ENCODE assay signal across 14 cellular contexts in the genomic region with DNA sequence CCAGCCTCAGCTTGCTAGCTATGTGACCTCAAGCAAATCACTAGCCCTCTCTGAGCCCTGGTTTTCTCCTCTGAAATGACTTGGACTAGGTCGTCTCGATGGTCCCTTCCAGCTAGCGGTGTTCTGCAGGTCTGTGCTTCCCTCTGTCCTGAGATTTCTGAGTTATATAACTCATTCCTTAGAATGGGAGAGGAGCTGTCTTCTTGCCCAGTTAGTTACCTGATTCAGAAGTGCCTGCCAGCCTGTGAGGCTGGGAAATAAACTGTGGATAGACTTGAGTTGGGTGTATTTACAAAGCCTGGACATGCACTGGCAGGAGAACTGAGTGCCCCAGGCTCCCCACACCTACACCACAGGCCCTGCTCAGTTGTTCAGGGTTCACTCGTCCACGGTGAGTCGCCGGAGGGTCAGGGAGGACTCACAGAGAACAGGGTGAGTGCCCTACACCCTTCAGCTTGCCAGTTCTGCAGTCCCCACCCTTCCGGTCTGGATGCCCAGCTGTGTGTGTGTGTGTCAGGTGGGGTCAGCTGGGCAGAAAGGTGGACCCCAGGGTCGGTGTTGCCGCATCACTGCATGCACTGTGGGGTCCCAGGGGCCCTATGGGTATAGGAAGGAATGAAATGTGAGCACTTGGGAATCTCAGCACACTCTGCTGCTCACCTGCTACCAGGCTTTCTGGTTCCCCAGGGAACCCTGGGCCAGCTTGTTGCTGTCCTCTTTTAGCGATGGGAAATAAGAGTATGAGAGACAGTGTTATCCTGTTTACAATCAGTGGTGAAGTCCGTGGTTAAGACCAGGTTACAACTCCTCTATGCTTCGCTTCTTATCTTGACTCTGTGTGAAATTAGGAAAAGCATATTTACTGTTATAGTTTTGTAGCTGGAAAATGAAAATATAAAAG.
DNase-seq lines count a peak whose midpoint lies in the region; ATAC-seq, FAIRE-seq and TF ChIP-seq lines count a peak whose summit lies in the region.
"Had no signal": no experiment of that assay in that cellular context is flagged by ENCODE, and none has a peak within 500 bp of the region (broad histone marks: within the 10 kb centered on the region; RNA-seq: fewer than 3 reads in every experiment).

No MANE protein-coding gene starts in this region.

- H3K4me1 ChIP-seq in PC-3 (ENCODE audit: insufficient read depth, low read length) (peaks cover 20% of the 10 kb centered on the region), gastrocnemius medialis (peaks cover 31 to 45% of the 10 kb centered on the region in 2 donors)

- H3K9me3 ChIP-seq in PC-3 (ENCODE audit: low read length) (no peaks in the 10 kb centered on the region), gastrocnemius medialis (no peaks in the 10 kb centered on the region)
- H3K9me3 ChIP-seq: testis had no signal

- H3K27me3 ChIP-seq in PC-3 (ENCODE audit: low read length): no peaks in the 10 kb centered on the region
- no peaks in the 10 kb centered on the region for H3K27me3 ChIP-seq in gastrocnemius medialis
- H3K27me3 ChIP-seq: testis had no signal

- H3K79me2 ChIP-seq in PC-3 (ENCODE audit: low read length): no peaks in the 10 kb centered on the region

- TF ChIP-seq POLR2A in H54 (IDR thresholded peaks at IDR 0.05; ENCODE audit: low read depth, low read length): no peak
- TF ChIP-seq POLR2A in gastrocnemius medialis (IDR thresholded peaks at IDR 0.05): no peak

- H3K4me3 ChIP-seq in PC-3 (ENCODE audit: low read length) (no peak overlapping the region), gastrocnemius medialis (no peak overlapping the region)
- H3K4me3 ChIP-seq: skin epidermis, testis had no signal

- peak; percentile 40 for DNase-seq in H54 (ENCODE audit: insufficient read length, low spot score)
- peak; percentile 54 for DNase-seq in PC-3
- peak; percentile 31 for DNase-seq in glomerular visceral epithelial cell (ENCODE audit: extremely low spot score)
- peak in 1 of 2 donors; percentile 45 for DNase-seq in gastrocnemius medialis
- DNase-seq in GOT3 (lab: John Stamatoyannopoulos, UW): no peak
- DNase-seq in NCI-H345 (lab: John Stamatoyannopoulos, UW): no peak
- DNase-seq in AG08395 (ENCODE audit: low spot score): no peak
- DNase-seq: activated T-cell treated with anti-CD3 and anti-CD28 coated beads, Interleukin-2, amount 50 U/mL, for 1 hour; CD8-positive, alpha-beta T cell; dermis blood vessel endothelial cell; MM.1S; testis had no signal

- no peaks in the 10 kb centered on the region for H4K20me1 ChIP-seq in PC-3 (ENCODE audit: low read length)

- no peak overlapping the region for H3K27ac ChIP-seq in PC-3 (ENCODE audit: low read length)
- peak overlapping the region; percentile 6 to 67 (median 55) for H3K27ac ChIP-seq in gastrocnemius medialis
- H3K27ac ChIP-seq: skin epidermis, testis had no signal

- H2AFZ ChIP-seq in PC-3 (ENCODE audit: low read length): no peak overlapping the region

- no peak for FAIRE-seq in H54 (lab: Jason Lieb, UNC)

- POLR2A ChIA-PET in PC-3 (lab: Charles Lee; ENCODE audit: unreplicated experiment): no interaction called here

- no peaks in the 10 kb centered on the region for H3F3A ChIP-seq in PC-3 (ENCODE audit: low read length, unreplicated experiment)

- in situ Hi-C loops in gastrocnemius medialis (cut with MboI; ENCODE audit: low sequenced_read_pairs in 4 of 4): no loop called here

- no peak overlapping the region for H3K4me2 ChIP-seq in PC-3 (ENCODE audit: low read length)

- ATAC-seq in PC-3: peak; percentile 93
- peak; percentile 44 to 68 for ATAC-seq in gastrocnemius medialis
- no peak for ATAC-seq in HG02884 (IDR thresholded peaks at IDR 0.05; ENCODE audit: unreplicated experiment)
- ATAC-seq: CD8-positive, alpha-beta T cell had no signal

- no peak overlapping the region for H3K9ac ChIP-seq in PC-3 (ENCODE audit: low read length)

- CTCF ChIA-PET in PC-3 (lab: Charles Lee): no interaction called here

- no peaks in the 10 kb centered on the region for H3K9me2 ChIP-seq in PC-3 (replicated peaks; ENCODE audit: low read length)

- H3K36me3 ChIP-seq in PC-3 (ENCODE audit: low read depth, low read length) (no peaks in the 10 kb centered on the region), gastrocnemius medialis (no peaks in the 10 kb centered on the region)

- TF ChIP-seq CTCF in PC-3 (conservative IDR thresholded peaks at IDR 0.05; ENCODE audit: low read depth, low read length) (no peak), gastrocnemius medialis (IDR thresholded peaks at IDR 0.05 in 4 of 5, conservative IDR thresholded peaks at IDR 0.05 in 1 of 5) (no peak)

- BruUV-seq in PC-3 (replicated peaks; lab: Mats Ljungman, UMichigan): no TSS peak

- intact Hi-C loops in PC-3 (cut with micrococcal nuclease) (no loop called here), gastrocnemius medialis (cut with DNase I; ENCODE audit: low total_unique reads) (no loop called here)

Comparison
In these comparisons a context has a peak if more than half of its experiments do, and no peak if none do; other contexts are left out.
1. DNase-seq: peak in H54 (single experiment), PC-3 (single experiment) and glomerular visceral epithelial cell (single experiment); none in GOT3 (single experiment), NCI-H345 (single experiment) and AG08395 (single experiment).